ENCODE assay signal across 7 cellular contexts in genomic region chr18:7789853-7790552, GRCh38.
DNase-seq lines count a peak whose midpoint lies in the region; ATAC-seq, FAIRE-seq and TF ChIP-seq lines count a peak whose summit lies in the region.

No MANE protein-coding gene starts in this region.

- intact Hi-C loops in CD8-positive, alpha-beta T cell (cut with DNase I, micrococcal nuclease), result no loop called here

- FAIRE-seq in H54 (lab: Jason Lieb, UNC), result peak; percentile 85

- H3K4me3 Mint-ChIP-seq in CD8-positive, alpha-beta T cell, result no peak overlapping the region

- no peaks in the 10 kb centered on the region for H3K9me3 Mint-ChIP-seq in CD8-positive, alpha-beta T cell

- no peak overlapping the region for H3K4me3 ChIP-seq in CD8-positive, alpha-beta T cell (ENCODE audit: low read depth, low read length)

- H3K9me3 ChIP-seq in CD8-positive, alpha-beta T cell (ENCODE audit: low read length), result no peaks in the 10 kb centered on the region

- no peak overlapping the region for H3K27ac ChIP-seq in CD8-positive, alpha-beta T cell (ENCODE audit: low read depth, low read length)

- no peak overlapping the region for H3K27ac Mint-ChIP-seq in CD8-positive, alpha-beta T cell

- H3K36me3 Mint-ChIP-seq in CD8-positive, alpha-beta T cell, result no peaks in the 10 kb centered on the region

- H3K27me3 Mint-ChIP-seq in CD8-positive, alpha-beta T cell (ENCODE audit: low read depth), result no peaks in the 10 kb centered on the region

- CTCF ChIA-PET in CD8-positive, alpha-beta T cell (lab: Charles Lee), result no interaction called here

- no peaks in the 10 kb centered on the region for H3K4me1 ChIP-seq in CD8-positive, alpha-beta T cell (ENCODE audit: insufficient read depth, low read length)

- H3K36me3 ChIP-seq in CD8-positive, alpha-beta T cell (ENCODE audit: insufficient read depth, low read length), result no peaks in the 10 kb centered on the region

- DNase-seq in H54 (ENCODE audit: insufficient read length, low spot score), result peak; percentile 13
- DNase-seq in NCI-H748 treated with DMSO at 0.1 percent for 48 hours (lab: John Stamatoyannopoulos, UW), result peak; percentile 56
- DNase-seq in epidermal melanocyte (ENCODE audit: insufficient read length, low spot score), result peak; percentile 28
- DNase-seq in non-pigmented ciliary epithelial cell (ENCODE audit: low read depth), result peak; percentile 9
- no peak for DNase-seq in OCI-M2 (lab: John Stamatoyannopoulos, UW; ENCODE audit: unreplicated experiment)
- DNase-seq in CD8-positive, alpha-beta T cell, result no peak
- no peak for DNase-seq in activated CD8-positive, alpha-beta memory T cell treated with anti-CD3 and anti-CD28 coated beads, Interleukin-2, amount 50 U/mL, for 48 hours

- no peak for TF ChIP-seq POLR2A in H54 (IDR thresholded peaks at IDR 0.05; ENCODE audit: low read depth, low read length)

- no peak for TF ChIP-seq CTCF in CD8-positive, alpha-beta T cell (IDR thresholded peaks at IDR 0.05)

- H3K27me3 ChIP-seq in CD8-positive, alpha-beta T cell (ENCODE audit: insufficient read depth, low read length), result no peaks in the 10 kb centered on the region

- no peaks in the 10 kb centered on the region for H3K4me1 Mint-ChIP-seq in CD8-positive, alpha-beta T cell (ENCODE audit: low read depth)

- POLR2A ChIA-PET in CD8-positive, alpha-beta T cell (lab: Charles Lee), result no interaction called here

- no peak for ATAC-seq in CD8-positive, alpha-beta T cell

Comparison
In these comparisons a context has a peak if more than half of its experiments do, and no peak if none do; other contexts are left out.
1. DNase-seq: peak in H54 (single experiment), NCI-H748 treated with DMSO at 0.1 percent for 48 hours (single experiment), epidermal melanocyte (single experiment) and non-pigmented ciliary epithelial cell (single experiment); none in OCI-M2 (single experiment), CD8-positive, alpha-beta T cell (0 of 7) and activated CD8-positive, alpha-beta memory T cell treated with anti-CD3 and anti-CD28 coated beads, Interleukin-2, amount 50 U/mL, for 48 hours (single experiment).